ENCODE assay signal across 9 cellular contexts in the genomic region with DNA sequence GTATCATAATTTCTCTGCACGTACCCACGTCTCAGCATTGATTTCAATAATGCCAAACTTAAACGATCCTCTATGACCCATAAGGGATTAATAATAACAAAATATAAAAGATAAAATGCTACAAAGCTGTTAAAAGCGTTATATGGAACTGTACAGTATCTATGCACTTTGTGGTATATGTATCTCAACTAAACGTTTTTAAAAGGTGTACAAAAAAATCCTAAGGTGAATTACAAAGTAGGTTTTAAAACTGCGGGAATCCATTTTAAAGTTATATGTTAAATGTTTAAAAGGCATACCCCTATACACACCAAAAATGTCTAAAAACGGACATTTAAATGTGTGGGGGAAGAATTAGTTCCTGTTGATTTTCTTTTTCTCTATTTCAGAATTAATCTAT. TPM values are rescaled to one million over a fixed set of nuclear protein-coding genes. Genes with fewer than 3 reads are reported as not detected.
DNase-seq lines count a peak whose midpoint lies in the region; ATAC-seq, FAIRE-seq and TF ChIP-seq lines count a peak whose summit lies in the region.
"Had no signal": no experiment of that assay in that cellular context is flagged by ENCODE, and none has a peak within 500 bp of the region (broad histone marks: within the 10 kb centered on the region; RNA-seq: fewer than 3 reads in every experiment).

No MANE protein-coding gene starts in this region.

- FAIRE-seq in HepG2 (lab: Jason Lieb, UNC) = no peak

- CTCF ChIA-PET in activated CD8-positive, alpha-beta memory T cell treated with anti-CD3 and anti-CD28 coated beads, Interleukin-2, amount 10 ng/mL, durations not matched to agents 7 days and 5 days (lab: Charles Lee) = no interaction called here
- CTCF ChIA-PET in HepG2 (lab: Yijun Ruan, JAX; ENCODE audit: low intra/inter-chr PET ratio, low total read pairs) = no interaction called here

- H3K36me3 Mint-ChIP-seq in activated CD8-positive, alpha-beta memory T cell treated with anti-CD3 and anti-CD28 coated beads, Interleukin-2, amount 10 ng/mL, durations not matched to agents 7 days and 5 days = peaks cover 35% of the 10 kb centered on the region
- peaks cover 35% of the 10 kb centered on the region for H3K36me3 Mint-ChIP-seq in activated naive CD8-positive, alpha-beta T cell treated with anti-CD3 and anti-CD28 coated beads for 36 hours

- TF ChIP-seq CTCF in HepG2 (CRISPR knock-in tag; IDR thresholded peaks at IDR 0.05) (no peak), tibial nerve (IDR thresholded peaks at IDR 0.05) (no peak)

- H3K4me2 ChIP-seq in HepG2 (ENCODE audit: low read depth, low read length) = peak overlapping the region; percentile 63

- in situ Hi-C loops in HepG2 (cut with HindIII; ENCODE audit: extremely low pct_ligation_motif_present, low pct_unique_long_range_greater_than_20kb) = no loop called here

- H3K4me3 Mint-ChIP-seq in activated CD8-positive, alpha-beta memory T cell treated with anti-CD3 and anti-CD28 coated beads, Interleukin-2, amount 10 ng/mL, durations not matched to agents 7 days and 5 days = peak overlapping the region; percentile 90
- H3K4me3 Mint-ChIP-seq in activated naive CD8-positive, alpha-beta T cell treated with anti-CD3 and anti-CD28 coated beads for 36 hours = peak overlapping the region; percentile 53

- TF ChIP-seq EP300 in HepG2 (IDR thresholded peaks at IDR 0.05; ENCODE audit: low read depth in 2 of 2, low read length in 2 of 2) (no peak), HepG2 (CRISPR knock-in tag; IDR thresholded peaks at IDR 0.05; ENCODE audit: borderline replicate concordance) (no peak), tibial nerve (IDR thresholded peaks at IDR 0.05) (no peak)

- DNase-seq in activated CD8-positive, alpha-beta memory T cell treated with anti-CD3 and anti-CD28 coated beads, Interleukin-2, amount 10 ng/mL, durations not matched to agents 7 days and 5 days = no peak
- DNase-seq in activated CD8-positive, alpha-beta memory T cell treated with anti-CD3 and anti-CD28 coated beads, Interleukin-2, amount 50 U/mL, for 48 hours = no peak
- DNase-seq in activated naive CD8-positive, alpha-beta T cell treated with anti-CD3 and anti-CD28 coated beads for 36 hours = no peak
- no peak for DNase-seq in HepG2 (ENCODE audit: low spot score)
- no peak for DNase-seq in tibial nerve (ENCODE audit: low spot score in 2 of 2)
- DNase-seq in hippocampal formation (lab: John Stamatoyannopoulos, UW) = no peak
- no peak for DNase-seq in AML-193 (lab: John Stamatoyannopoulos, UW)
- no peak for DNase-seq in NOMO-1 (lab: John Stamatoyannopoulos, UW; ENCODE audit: unreplicated experiment in 2 of 2)

- peaks cover 18% of the 10 kb centered on the region for H3K4me1 Mint-ChIP-seq in activated CD8-positive, alpha-beta memory T cell treated with anti-CD3 and anti-CD28 coated beads, Interleukin-2, amount 10 ng/mL, durations not matched to agents 7 days and 5 days
- H3K4me1 Mint-ChIP-seq in activated naive CD8-positive, alpha-beta T cell treated with anti-CD3 and anti-CD28 coated beads for 36 hours = peaks cover 16% of the 10 kb centered on the region

- H4K20me1 ChIP-seq in HepG2 (ENCODE audit: insufficient read depth, low read length) = no peaks in the 10 kb centered on the region

- peaks cover 2% of the 10 kb centered on the region for H3K9me3 Mint-ChIP-seq in activated CD8-positive, alpha-beta memory T cell treated with anti-CD3 and anti-CD28 coated beads, Interleukin-2, amount 10 ng/mL, durations not matched to agents 7 days and 5 days (ENCODE audit: low read depth)
- H3K9me3 Mint-ChIP-seq in activated naive CD8-positive, alpha-beta T cell treated with anti-CD3 and anti-CD28 coated beads for 36 hours = no peaks in the 10 kb centered on the region

- peaks cover 18% of the 10 kb centered on the region for H3K4me1 ChIP-seq in HepG2 (ENCODE audit: insufficient read depth, low read length)
- H3K4me1 ChIP-seq in tibial nerve = peaks cover 0 to 12% (median 0%) of the 10 kb centered on the region in 4 donors

- peak overlapping the region; percentile 67 to 79 (median 71); a peak in 4 of 6 replicates for H3K4me3 ChIP-seq in HepG2 (replicated peaks in 1 of 3; ENCODE audit: insufficient read depth in 1 of 3, low read depth in 2 of 3, low read length in 3 of 3)
- H3K4me3 ChIP-seq in tibial nerve = peak overlapping the region in 3 of 4 donors; percentile 39 to 61 (median 55)

- H3K9me3 ChIP-seq in HepG2 (ENCODE audit: low read length) = no peaks in the 10 kb centered on the region
- no peaks in the 10 kb centered on the region for H3K9me3 ChIP-seq in tibial nerve

- H3K27ac ChIP-seq in HepG2 (ENCODE audit: extremely low read length, insufficient read depth, low read length) (no peak overlapping the region), tibial nerve (peak overlapping the region in 1 of 4 donors; percentile 85)

- TF ChIP-seq RAD21 in HepG2 (CRISPR knock-in tag; IDR thresholded peaks at IDR 0.05) = no peak

- POLR2A ChIA-PET in HepG2 (lab: Yijun Ruan, JAX) = no interaction called here

- no peak for ATAC-seq in activated CD8-positive, alpha-beta memory T cell treated with anti-CD3 and anti-CD28 coated beads, Interleukin-2, amount 10 ng/mL, durations not matched to agents 7 days and 5 days
- ATAC-seq in HepG2 = no peak

- no peaks in the 10 kb centered on the region; a peak in 1 of 5 replicates for H3K27me3 ChIP-seq in HepG2 (ENCODE audit: control insufficient read depth in 1 of 2, insufficient read depth in 2 of 2, low read length in 2 of 2)
- no peaks in the 10 kb centered on the region for H3K27me3 ChIP-seq in tibial nerve

- no peak overlapping the region for H3K27ac Mint-ChIP-seq in activated CD8-positive, alpha-beta memory T cell treated with anti-CD3 and anti-CD28 coated beads, Interleukin-2, amount 10 ng/mL, durations not matched to agents 7 days and 5 days
- H3K27ac Mint-ChIP-seq in activated naive CD8-positive, alpha-beta T cell treated with anti-CD3 and anti-CD28 coated beads for 36 hours = no peak overlapping the region

- no TSS peak for BruUV-seq in HepG2 (replicated peaks; lab: Mats Ljungman, UMichigan)

- intact Hi-C loops in HepG2 (cut with micrococcal nuclease; ENCODE audit: unreplicated experiment) = no loop called here

- peak overlapping the region; percentile 77; the same call in 1 of the 2 replicates for H3K9ac ChIP-seq in HepG2 (ENCODE audit: insufficient read depth, low read depth, low read length)

- H2AFZ ChIP-seq in HepG2 (ENCODE audit: low read length) = no peak overlapping the region

- TF ChIP-seq POLR2A in HepG2 (IDR thresholded peaks at IDR 0.05; ENCODE audit: insufficient read depth in 1 of 2, low read depth in 2 of 2, low read length in 2 of 2) = no peak
- no peak for TF ChIP-seq POLR2A in tibial nerve (IDR thresholded peaks at IDR 0.05)

- H3K36me3 ChIP-seq in HepG2 (replicated peaks in 1 of 2; ENCODE audit: control insufficient read depth in 1 of 2, insufficient read depth in 2 of 2, low read length in 2 of 2) (no peaks in the 10 kb centered on the region), tibial nerve (no peaks in the 10 kb centered on the region)

- H3K27me3 Mint-ChIP-seq in activated CD8-positive, alpha-beta memory T cell treated with anti-CD3 and anti-CD28 coated beads, Interleukin-2, amount 10 ng/mL, durations not matched to agents 7 days and 5 days = no peaks in the 10 kb centered on the region
- no peaks in the 10 kb centered on the region for H3K27me3 Mint-ChIP-seq in activated naive CD8-positive, alpha-beta T cell treated with anti-CD3 and anti-CD28 coated beads for 36 hours

- 39% methylated on average over 7 of the region's 7 CpGs for WGBS in HepG2 (ENCODE audit: low lambda C conversion rate)
- WGBS in tibial nerve, 2 donors = 42 to 50% methylated on average over 7 of the region's 7 CpGs

- H3K79me2 ChIP-seq in HepG2 (ENCODE audit: insufficient read depth, low read length) = peaks cover 7% of the 10 kb centered on the region

RNA-seq across cellular contexts. Expression of a gene that starts 0.9 kb away (rescaled TPM):
- total RNA-seq in activated CD8-positive, alpha-beta memory T cell treated with anti-CD3 and anti-CD28 coated beads, Interleukin-2, amount 10 ng/mL, durations not matched to agents 7 days and 5 days = 1 to 10 TPM; 7.9 to 8.9 TPM
- 1 to 10 TPM; 6.4 to 7.4 TPM for total RNA-seq in activated naive CD8-positive, alpha-beta T cell treated with anti-CD3 and anti-CD28 coated beads for 36 hours
- total RNA-seq in HepG2 (2016; rRNA removed; fragmentation: Illumina TruSeq; extraction: Trizol) = 4.5 and 4.8 TPM in 2 replicates
- total RNA-seq in HepG2 (2016; cell fraction: cytosol; rRNA removed; fragmentation: Illumina TruSeq; extraction: Trizol; ENCODE audit: low read depth) = 0.30 and 0.35 TPM in 2 replicates
- total RNA-seq in HepG2 (2016; cell fraction: insoluble cytoplasmic fraction; rRNA removed; fragmentation: Illumina TruSeq; extraction: Trizol) = 4.7 and 5.2 TPM in 2 replicates
- total RNA-seq in HepG2 (2016; cell fraction: membrane; rRNA removed; fragmentation: Illumina TruSeq; extraction: Trizol) = 1.2 and 1.3 TPM in 2 replicates
- total RNA-seq in HepG2 (2016; cell fraction: nucleus; rRNA removed; fragmentation: Illumina TruSeq; extraction: Trizol) = 4.6 and 5.8 TPM in 2 replicates
- 2.1 TPM in 2 replicates for polyA plus RNA-seq in HepG2 (2011; rRNA removed)
- polyA plus RNA-seq in HepG2 (2011; cell fraction: cytosol; rRNA removed) = 0.60 and 1.2 TPM in 2 replicates
- polyA plus RNA-seq in HepG2 (2011; cell fraction: nucleus; rRNA removed) = 2.9 and 4.6 TPM in 2 replicates
- polyA plus RNA-seq in HepG2 (2012) = 3.9 and 4.1 TPM in 2 replicates
- 0.06 and 0.08 TPM in 2 replicates for polyA plus RNA-seq in HepG2 (2016; cell fraction: cytosol; fragmentation: Illumina TruSeq; extraction: Trizol; ENCODE audit: low read depth)
- polyA plus RNA-seq in HepG2 (2016; cell fraction: insoluble cytoplasmic fraction; fragmentation: Illumina TruSeq; extraction: Trizol; ENCODE audit: low read depth) = 4.7 and 4.8 TPM in 2 replicates
- 0.36 and 0.49 TPM in 2 replicates for polyA plus RNA-seq in HepG2 (2016; cell fraction: membrane; fragmentation: Illumina TruSeq; extraction: Trizol; ENCODE audit: low read depth)
- polyA plus RNA-seq in HepG2 (2016; cell fraction: nucleus; fragmentation: Illumina TruSeq; extraction: Trizol; ENCODE audit: insufficient read depth, low read depth) = 12.4 and 13.6 TPM in 2 replicates
- 0.56 and 1.9 TPM in 2 replicates for polyA minus RNA-seq in HepG2 (2011; rRNA and poly(A)+ RNA removed; ENCODE audit: low replicate concordance)
- polyA minus RNA-seq in HepG2 (2011; cell fraction: cytosol; rRNA and poly(A)+ RNA removed) = 1.6 and 2.2 TPM in 2 replicates
- 2.8 and 4.4 TPM in 2 replicates for polyA minus RNA-seq in HepG2 (2011; cell fraction: nucleus; rRNA and poly(A)+ RNA removed)
- 10 to 100 TPM in 1 of 4 donors, 1 to 10 TPM in 3; 4.5 to 11.0 (median 7.4) TPM for total RNA-seq in tibial nerve

RNA-seq across cellular contexts. Expression of a gene that starts 3.9 kb away (rescaled TPM):
- not detected for total RNA-seq in activated CD8-positive, alpha-beta memory T cell treated with anti-CD3 and anti-CD28 coated beads, Interleukin-2, amount 10 ng/mL, durations not matched to agents 7 days and 5 days
- total RNA-seq in activated naive CD8-positive, alpha-beta T cell treated with anti-CD3 and anti-CD28 coated beads for 36 hours = not detected
- total RNA-seq in HepG2 (2016; rRNA removed; fragmentation: Illumina TruSeq; extraction: Trizol) (not detected in 2 replicates), tibial nerve (not detected)
- total RNA-seq in HepG2 (2016; cell fraction: cytosol; rRNA removed; fragmentation: Illumina TruSeq; extraction: Trizol; ENCODE audit: low read depth) = not detected in 2 replicates
- not detected in 2 replicates for total RNA-seq in HepG2 (2016; cell fraction: insoluble cytoplasmic fraction; rRNA removed; fragmentation: Illumina TruSeq; extraction: Trizol)
- not detected in 2 replicates for total RNA-seq in HepG2 (2016; cell fraction: membrane; rRNA removed; fragmentation: Illumina TruSeq; extraction: Trizol)
- not detected in 2 replicates for total RNA-seq in HepG2 (2016; cell fraction: nucleus; rRNA removed; fragmentation: Illumina TruSeq; extraction: Trizol)
- not detected in 2 replicates for polyA plus RNA-seq in HepG2 (2011; rRNA removed)
- not detected in 2 replicates for polyA plus RNA-seq in HepG2 (2011; cell fraction: cytosol; rRNA removed)
- polyA plus RNA-seq in HepG2 (2011; cell fraction: nucleus; rRNA removed) = not detected in 2 replicates
- polyA plus RNA-seq in HepG2 (2012) = not detected in 2 replicates
- polyA plus RNA-seq in HepG2 (2016; cell fraction: cytosol; fragmentation: Illumina TruSeq; extraction: Trizol; ENCODE audit: low read depth) = not detected in 2 replicates
- polyA plus RNA-seq in HepG2 (2016; cell fraction: insoluble cytoplasmic fraction; fragmentation: Illumina TruSeq; extraction: Trizol; ENCODE audit: low read depth) = not detected in 2 replicates
- not detected in 2 replicates for polyA plus RNA-seq in HepG2 (2016; cell fraction: membrane; fragmentation: Illumina TruSeq; extraction: Trizol; ENCODE audit: low read depth)
- polyA plus RNA-seq in HepG2 (2016; cell fraction: nucleus; fragmentation: Illumina TruSeq; extraction: Trizol; ENCODE audit: insufficient read depth, low read depth) = not detected in 2 replicates
- polyA minus RNA-seq in HepG2 (2011; rRNA and poly(A)+ RNA removed; ENCODE audit: low replicate concordance) = not detected in 2 replicates
- polyA minus RNA-seq in HepG2 (2011; cell fraction: cytosol; rRNA and poly(A)+ RNA removed) = not detected in 2 replicates
- polyA minus RNA-seq in HepG2 (2011; cell fraction: nucleus; rRNA and poly(A)+ RNA removed) = not detected in 2 replicates
- polyA plus RNA-seq: CD14-positive monocyte had no signal
